Comparison of ENCODE assay signal across 16 cellular contexts in genomic region chr5:123718238-123718637, GRCh38.
DNase-seq lines count a peak whose midpoint lies in the region; ATAC-seq, FAIRE-seq and TF ChIP-seq lines count a peak whose summit lies in the region.
"Had no signal": no experiment of that assay in that cellular context is flagged by ENCODE, and none has a peak within 500 bp of the region (broad histone marks: within the 10 kb centered on the region; RNA-seq: fewer than 3 reads in every experiment).

No MANE protein-coding gene starts in this region.

- FAIRE-seq in pancreas (lab: Jason Lieb, UNC) = peak; percentile 43
- FAIRE-seq: A204.1, GM12891, HepG2, HTR-8/SVneo had no signal

- ATAC-seq in pancreas = no peak
- ATAC-seq: HepG2 had no signal

- no peaks in the 10 kb centered on the region for H3K9me3 ChIP-seq in pancreas

- no peaks in the 10 kb centered on the region for H3K27me3 ChIP-seq in pancreas

- intact Hi-C loops in pancreas (cut with DNase I) = no loop called here

- DNase-seq in M059J (ENCODE audit: low read depth) (peak; percentile 14), astrocyte of the hippocampus (ENCODE audit: low read depth, low spot score) (peak; percentile 25), fibroblast of pulmonary artery (ENCODE audit: low read depth) (peak; percentile 59), pancreas (no peak), NCI-H2227 (lab: John Stamatoyannopoulos, UW; ENCODE audit: unreplicated experiment) (no peak)
- no peak for DNase-seq in activated T-cell treated with anti-CD3 and anti-CD28 coated beads, Interleukin-2, amount 50 U/mL, for 1 hour
- DNase-seq in activated CD4-positive, alpha-beta T cell treated with anti-CD3 and anti-CD28 coated beads for 1 hour = no peak
- DNase-seq: C1 segment of cervical spinal cord; CD4-positive, alpha-beta T cell; DMS79; GOT3; H9 had no signal

- TF ChIP-seq CTCF in fibroblast of pulmonary artery (IDR thresholded peaks at IDR 0.05; ENCODE audit: low read length, missing control alignments) = no peak
- no peak for TF ChIP-seq CTCF in pancreas (IDR thresholded peaks at IDR 0.05)

- H3K4me1 ChIP-seq in pancreas = peaks cover 0 to 6% (median 0%) of the 10 kb centered on the region in 3 donors

- H3K4me3 ChIP-seq in fibroblast of pulmonary artery (replicated peaks; ENCODE audit: low read depth, low read length) (no peak overlapping the region), pancreas (no peak overlapping the region)

- WGBS in pancreas, 2 donors = 15 to 25% methylated on average over 1 of the region's 1 CpG

- no peak overlapping the region for H3K27ac ChIP-seq in pancreas

- no peaks in the 10 kb centered on the region for H3K36me3 ChIP-seq in pancreas

Comparison
In these comparisons a context has a peak if more than half of its experiments do, and no peak if none do; other contexts are left out.
1. DNase-seq: peak in M059J (single experiment), astrocyte of the hippocampus (single experiment) and fibroblast of pulmonary artery (single experiment); none in pancreas (0 of 6), activated T-cell treated with anti-CD3 and anti-CD28 coated beads, Interleukin-2, amount 50 U/mL, for 1 hour (single experiment), activated CD4-positive, alpha-beta T cell treated with anti-CD3 and anti-CD28 coated beads for 1 hour (single experiment) and NCI-H2227 (single experiment).